In genomic region chr7:55052081-55052480, GRCh38 we compare ENCODE assay signal across 16 cellular contexts. TPM values are rescaled to one million over a fixed set of nuclear protein-coding genes. Genes with fewer than 3 reads are reported as not detected.
DNase-seq lines count a peak whose midpoint lies in the region; ATAC-seq, FAIRE-seq and TF ChIP-seq lines count a peak whose summit lies in the region.
"Had no signal": no experiment of that assay in that cellular context is flagged by ENCODE, and none has a peak within 500 bp of the region (broad histone marks: within the 10 kb centered on the region; RNA-seq: fewer than 3 reads in every experiment).

No MANE protein-coding gene starts in this region.

- no peak for ATAC-seq in left cardiac atrium
- ATAC-seq in HG03045 (IDR thresholded peaks at IDR 0.05; ENCODE audit: unreplicated experiment): no peak
- ATAC-seq: right cardiac atrium had no signal

- no peak for FAIRE-seq in HTR-8/SVneo (lab: Jason Lieb, UNC)

- DNase-seq in HTR-8/SVneo (ENCODE audit: insufficient read length, low spot score) (peak; percentile 39), T1000 (lab: John Stamatoyannopoulos, UW) (peak; percentile 17), fibroblast of pulmonary artery (ENCODE audit: low read depth) (peak; percentile 65), vagina (ENCODE audit: extremely low spot score in 2 of 2) (no peak), NCI-H748 treated with DMSO at 0.1 percent for 48 hours (lab: John Stamatoyannopoulos, UW) (no peak), left cardiac atrium (no peak)
- DNase-seq: activated CD4-positive, CD25-positive, alpha-beta regulatory T cell; activated naive CD8-positive, alpha-beta T cell treated with anti-CD3 and anti-CD28 coated beads, Interleukin-2, amount 10 ng/mL, durations not matched to agents 7 days and 5 days; Caco-2; erythroblast; NCI-H2081 treated with DMSO at 0.1 percent for 48 hours; NK-92 treated with Interleukin-12 subunit alpha and Interleukin-12 subunit beta, amount 100 ng/mL, for 24 hours; right cardiac atrium; stimulated activated naive CD4-positive, alpha-beta T cell treated with Interleukin-2 at 50 U/mL for 16 hours had no signal

- H3K4me3 ChIP-seq in fibroblast of pulmonary artery (replicated peaks; ENCODE audit: low read depth, low read length) (no peak overlapping the region), vagina (no peak overlapping the region)
- H3K4me3 ChIP-seq: lung had no signal

- intact Hi-C loops in vagina (cut with DNase I): no loop called here
- intact Hi-C loops in left cardiac atrium (cut with DNase I): loop anchor here in 1 of 2 donors (10.0 kb wide), 1 partner anchor 203 kb away; no protein-coding TSS in a partner anchor

- no peaks in the 10 kb centered on the region for H3K9me3 ChIP-seq in vagina
- H3K9me3 ChIP-seq: Caco-2 had no signal

- peaks cover 97% of the 10 kb centered on the region for H3K4me1 ChIP-seq in vagina

- no peaks in the 10 kb centered on the region for H3K36me3 ChIP-seq in vagina

- TF ChIP-seq POLR2A in vagina (IDR thresholded peaks at IDR 0.05): no peak

- no peaks in the 10 kb centered on the region for H3K27me3 ChIP-seq in vagina

- TF ChIP-seq CTCF in fibroblast of pulmonary artery (IDR thresholded peaks at IDR 0.05; ENCODE audit: low read length, missing control alignments) (no peak), vagina (IDR thresholded peaks at IDR 0.05) (no peak)

- peak overlapping the region; percentile 52 for H3K27ac ChIP-seq in vagina

RNA-seq across cellular contexts. Expression of gene EGFR, which starts 33.3 kb away (rescaled TPM):
- 130 TPM for total RNA-seq in vagina
- total RNA-seq in left cardiac atrium: 10 to 100 TPM; 23.3 to 26.6 TPM
- total RNA-seq: activated naive CD8-positive, alpha-beta T cell treated with anti-CD3 and anti-CD28 coated beads, Interleukin-2, amount 10 ng/mL, durations not matched to agents 7 days and 5 days had no signal

Comparison
In these comparisons a context has a peak if more than half of its experiments do, and no peak if none do; other contexts are left out.
1. DNase-seq: peak in HTR-8/SVneo (single experiment), T1000 (single experiment) and fibroblast of pulmonary artery (single experiment); none in vagina (0 of 2), NCI-H748 treated with DMSO at 0.1 percent for 48 hours (single experiment) and left cardiac atrium (single experiment).